In the genomic region with DNA sequence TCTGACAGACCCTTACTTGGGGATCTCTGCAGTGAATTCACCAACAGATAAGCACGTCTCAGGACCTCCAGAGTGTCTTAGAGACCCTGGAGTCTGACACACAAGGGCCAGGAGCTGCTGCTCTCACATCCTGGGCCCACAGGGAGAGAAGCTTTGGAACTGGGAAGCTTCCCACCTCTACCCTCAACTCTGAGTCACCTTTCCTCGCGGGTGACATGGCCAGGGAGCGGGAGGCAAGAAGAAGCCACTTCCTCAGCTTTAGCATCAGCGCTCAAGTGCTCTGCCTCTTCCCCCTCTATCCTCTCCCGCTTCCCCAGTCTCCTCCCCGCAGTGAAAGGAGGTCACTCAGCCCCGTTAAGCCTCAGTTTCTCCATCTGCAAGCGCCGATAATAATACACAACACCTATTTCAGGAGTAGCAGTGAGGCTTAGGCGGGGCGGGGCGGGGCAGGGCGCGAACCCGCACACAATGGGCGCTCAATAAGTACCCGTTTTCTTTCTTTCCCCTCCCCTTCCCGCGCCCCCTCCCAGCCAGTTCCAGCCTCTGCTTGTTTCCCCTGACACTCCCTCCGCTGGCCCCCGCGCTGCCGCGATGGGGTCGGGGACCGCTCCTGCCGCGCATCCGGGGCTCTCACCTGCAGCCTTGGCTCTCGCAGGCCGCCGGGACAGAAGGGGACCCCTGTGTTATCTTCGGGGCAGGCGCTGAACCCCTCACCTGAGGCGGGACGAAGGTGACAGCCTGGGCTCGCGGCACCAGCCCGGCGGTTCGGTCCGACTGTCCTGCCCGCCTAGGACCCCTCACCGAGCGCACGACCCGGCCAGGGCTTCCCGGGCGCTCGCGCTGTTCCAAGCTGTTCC, we compare ENCODE assay signal across 8 cellular contexts. TPM values are rescaled to one million over a fixed set of nuclear protein-coding genes. Genes with fewer than 3 reads are reported as not detected.
A peak's percentile ranks its signal among the peaks of the same experiment; 100 is the strongest.
DNase-seq lines count a peak whose midpoint lies in the region; ATAC-seq and TF ChIP-seq lines count a peak whose summit lies in the region.

No MANE protein-coding gene starts in this region.

- no TSS peak for BruUV-seq in PC-9 (replicated peaks; lab: Mats Ljungman, UMichigan)

- H2AFZ ChIP-seq in PC-9 = peak overlapping the region; percentile 70; the same call in 1 of the 2 replicates

- DNase-seq in BJ (ENCODE audit: low read depth) (no peak), PC-9 (no peak), astrocyte of the cerebellum (ENCODE audit: low read depth) (no peak), kidney epithelial cell (ENCODE audit: low read depth) (no peak)
- DNase-seq in stimulated activated naive CD4-positive, alpha-beta T cell (lab: John Stamatoyannopoulos, UW) = peak in 4 of 6 experiments; percentile 25 to 58 (median 35)

- no peaks in the 10 kb centered on the region for H3K9me3 ChIP-seq in PC-9 (ENCODE audit: insufficient read depth, low read depth)

- H3K79me2 ChIP-seq in PC-9 (ENCODE audit: low read depth) = no peaks in the 10 kb centered on the region

- CTCF ChIA-PET in BJ (lab: Yijun Ruan, JAX) (interaction anchor here (0.6 to 2.7 kb wide), 10 partner anchors 25 to 136 kb away, joined by 3 to 25 read pairs (median 4); no protein-coding TSS in a partner anchor), PC-9 (lab: Charles Lee) (interaction anchor here (1.1 kb wide), 1 partner anchor 9 kb away, joined by 5 read pairs; no protein-coding TSS in a partner anchor)

- peak overlapping the region; percentile 89 for H3K4me2 ChIP-seq in PC-9

- no peaks in the 10 kb centered on the region for H4K20me1 ChIP-seq in PC-9 (ENCODE audit: insufficient read depth)

- intact Hi-C loops in PC-9 (cut with micrococcal nuclease; ENCODE audit: unreplicated experiment) = loop anchor here (2.0 kb wide), 1 partner anchor 26 kb away; no protein-coding TSS in a partner anchor

- H3K4me3 ChIP-seq in BJ (ENCODE audit: low read depth, low read length) (peak overlapping the region; percentile 89), PC-9 (peak overlapping the region; percentile 58), astrocyte of the cerebellum (ENCODE audit: low read depth, low read length) (peak overlapping the region; percentile 69), kidney epithelial cell (ENCODE audit: low read depth, low read length) (peak overlapping the region; percentile 60)

- H3K36me3 ChIP-seq in BJ (ENCODE audit: control insufficient read depth, insufficient read depth, low read length) = no peaks in the 10 kb centered on the region; the same call in 1 of the 2 replicates
- no peaks in the 10 kb centered on the region for H3K36me3 ChIP-seq in PC-9 (ENCODE audit: low read depth)
- H3K36me3 ChIP-seq in kidney epithelial cell (ENCODE audit: control insufficient read depth, insufficient read depth, low read length) = no peaks in the 10 kb centered on the region

- peaks cover 12% of the 10 kb centered on the region; the same call in 1 of the 2 replicates for H3K4me1 ChIP-seq in PC-9 (replicated peaks; ENCODE audit: insufficient read depth)

- H3K27me3 ChIP-seq in BJ (ENCODE audit: control insufficient read depth, insufficient read depth, low read length) (peaks cover 15% of the 10 kb centered on the region; the same call in 1 of the 2 replicates), PC-9 (ENCODE audit: insufficient read depth, low read depth) (peaks cover 15% of the 10 kb centered on the region; the same call in 1 of the 2 replicates), kidney epithelial cell (ENCODE audit: control insufficient read depth, insufficient read depth, low read length) (peaks cover 5% of the 10 kb centered on the region)

- peak; percentile 6 for ATAC-seq in GM21529 (IDR thresholded peaks at IDR 0.05; ENCODE audit: unreplicated experiment)
- ATAC-seq in GM21360 (IDR thresholded peaks at IDR 0.05; ENCODE audit: unreplicated experiment) = no peak
- ATAC-seq in GM21381 (IDR thresholded peaks at IDR 0.05; ENCODE audit: unreplicated experiment) = no peak

- H3K27ac ChIP-seq in PC-9 = no peak overlapping the region

- POLR2A ChIA-PET in BJ (lab: Charles Lee) (no interaction called here), PC-9 (lab: Charles Lee; ENCODE audit: unreplicated experiment) (no interaction called here)

- no peaks in the 10 kb centered on the region for H3F3A ChIP-seq in PC-9 (ENCODE audit: insufficient read depth, low read depth)

- no peaks in the 10 kb centered on the region for H3K9me2 ChIP-seq in PC-9 (ENCODE audit: insufficient read depth)

- in situ Hi-C loops in astrocyte of the cerebellum (cut with HindIII; ENCODE audit: low sequenced_read_pairs) = loop anchor here (5.0 kb wide), 4 partner anchors 38 to 188 kb away; no protein-coding TSS in a partner anchor

- TF ChIP-seq CTCF in BJ (IDR thresholded peaks at IDR 0.05; ENCODE audit: insufficient read depth, low read depth, low read length) (no peak), PC-9 (conservative IDR thresholded peaks at IDR 0.05) (no peak), astrocyte of the cerebellum (IDR thresholded peaks at IDR 0.05; ENCODE audit: low read depth, low read length, missing control alignments) (no peak), kidney epithelial cell (IDR thresholded peaks at IDR 0.05; ENCODE audit: insufficient read depth, low read length, poor library complexity, severe bottlenecking) (no peak)

RNA-seq across cellular contexts. Expression of a gene that starts 0.9 kb away (rescaled TPM):
- polyA plus RNA-seq in BJ (2011; rRNA removed) = 5.0 and 7.7 TPM in 2 replicates
- polyA minus RNA-seq in BJ (2011; rRNA and poly(A)+ RNA removed) = 12.0 and 14.4 TPM in 2 replicates
- 7.9 and 9.9 TPM in 2 replicates for total RNA-seq in PC-9 (2021)
- total RNA-seq in kidney epithelial cell = 10.3 and 12.7 TPM in 2 replicates

RNA-seq across cellular contexts. Expression of a gene that starts 37.2 kb away (rescaled TPM):
- polyA plus RNA-seq in BJ (2011; rRNA removed) = 1,158 and 1,604 TPM in 2 replicates
- polyA minus RNA-seq in BJ (2011; rRNA and poly(A)+ RNA removed) = 433 and 530 TPM in 2 replicates
- 152 and 180 TPM in 2 replicates for total RNA-seq in PC-9 (2021)
- total RNA-seq in kidney epithelial cell = 466 and 467 TPM in 2 replicates

Comparison
In these comparisons a context has a peak if more than half of its experiments do, and no peak if none do; other contexts are left out.
1. DNase-seq: peak in stimulated activated naive CD4-positive, alpha-beta T cell (4 of 6); none in BJ (single experiment), PC-9 (0 of 2), astrocyte of the cerebellum (single experiment) and kidney epithelial cell (single experiment).
2. Peak in every context shown above with its lines, with median percentiles within 50 percentile points of each other: H3K4me3 ChIP-seq.